ENCODE assay signal across 13 cellular contexts in the genomic region with DNA sequence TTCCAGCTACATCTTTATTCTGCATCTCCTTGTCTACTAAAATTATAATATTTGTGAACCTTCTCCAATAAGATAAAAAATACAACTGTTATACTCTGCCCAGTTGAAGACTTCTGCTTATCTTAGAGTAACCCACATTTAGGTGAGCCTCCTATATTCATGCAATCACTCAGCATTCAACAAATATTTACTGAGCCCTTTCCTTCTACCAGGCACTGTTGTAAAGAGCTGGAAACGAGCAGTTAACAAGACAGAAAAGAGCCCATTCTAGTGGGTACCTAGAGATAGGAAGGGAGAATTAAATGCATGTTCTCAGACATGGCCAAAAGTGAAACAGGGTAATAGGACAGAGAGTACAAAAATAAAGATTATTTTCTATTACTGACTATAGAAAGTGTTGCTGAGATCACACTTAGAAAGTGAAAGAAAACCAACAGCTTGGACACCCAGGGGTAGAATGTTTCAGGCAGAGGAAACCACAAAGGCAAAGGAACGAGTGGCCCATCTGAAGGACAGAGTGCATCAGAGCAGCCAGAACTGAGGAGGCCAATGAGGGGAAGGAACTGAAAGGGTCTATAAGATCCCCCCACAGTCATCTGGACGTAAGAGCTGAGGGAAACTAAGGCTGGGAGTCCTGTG. TPM values are rescaled to one million over a fixed set of nuclear protein-coding genes. Genes with fewer than 3 reads are reported as not detected.
DNase-seq lines count a peak whose midpoint lies in the region; ATAC-seq and FAIRE-seq lines count a peak whose summit lies in the region.
"Had no signal": no experiment of that assay in that cellular context is flagged by ENCODE, and none has a peak within 500 bp of the region (broad histone marks: within the 10 kb centered on the region; RNA-seq: fewer than 3 reads in every experiment).

No MANE protein-coding gene starts in this region.

- FAIRE-seq in small intestine (lab: Jason Lieb, UNC): no peak

- H3K4me1 Mint-ChIP-seq in activated T-cell treated with anti-CD3 and anti-CD28 coated beads, Interleukin-2, amount 50 U/mL, for 72 hours (ENCODE audit: low read depth): peaks cover 37% of the 10 kb centered on the region

- H3K4me1 ChIP-seq in small intestine (ENCODE audit: control insufficient read depth in 2 of 2, insufficient read depth in 1 of 2, low read depth in 1 of 2, low read length in 1 of 2): no peaks in the 10 kb centered on the region

- peaks cover 0 to 4% of the 10 kb centered on the region in 2 donors for H3K36me3 Mint-ChIP-seq in activated T-cell treated with anti-CD3 and anti-CD28 coated beads, Interleukin-2, amount 50 U/mL, for 72 hours (ENCODE audit: insufficient read depth in 2 of 2)

- no peaks in the 10 kb centered on the region for H3K36me3 ChIP-seq in small intestine (ENCODE audit: control insufficient read depth in 2 of 2, insufficient read depth in 2 of 2, low read length in 2 of 2)

- H3K9me3 Mint-ChIP-seq in activated T-cell treated with anti-CD3 and anti-CD28 coated beads, Interleukin-2, amount 50 U/mL, for 72 hours: peaks cover 0 to 5% of the 10 kb centered on the region in 2 donors

- no peaks in the 10 kb centered on the region for H3K27me3 Mint-ChIP-seq in activated T-cell treated with anti-CD3 and anti-CD28 coated beads, Interleukin-2, amount 50 U/mL, for 72 hours (ENCODE audit: low read depth)

- no peak for DNase-seq in activated T-cell treated with anti-CD3 and anti-CD28 coated beads, Interleukin-2, amount 50 U/mL, for 72 hours
- no peak for DNase-seq in activated T-cell treated with anti-CD3 and anti-CD28 coated beads for 4 hours
- DNase-seq in small intestine: peak; percentile 4
- DNase-seq in HPDE6-E6E7 (ENCODE audit: extremely low spot score): no peak
- DNase-seq in AG08395 (ENCODE audit: low spot score): no peak
- no peak for DNase-seq in islet precursor cell
- DNase-seq: ACHN, activated gamma-delta T cell treated with Interleukin-2 at 50 U/mL for 16 hours, NCI-H2107 had no signal

- ATAC-seq in activated T-cell treated with anti-CD3 and anti-CD28 coated beads, Interleukin-2, amount 50 U/mL, for 72 hours (replicated peaks in 1 of 2): no peak
- peak; percentile 96 for ATAC-seq in HG02678 (IDR thresholded peaks at IDR 0.05; ENCODE audit: unreplicated experiment)
- ATAC-seq in HG03571 (IDR thresholded peaks at IDR 0.05; ENCODE audit: unreplicated experiment): peak; percentile 95

- H3K27me3 ChIP-seq in small intestine (ENCODE audit: control insufficient read depth in 2 of 2, insufficient read depth in 2 of 2, low read length in 2 of 2): no peaks in the 10 kb centered on the region

- no peaks in the 10 kb centered on the region for H3K9me3 ChIP-seq in small intestine (ENCODE audit: control insufficient read depth, low read depth)

- peak overlapping the region; percentile 0 to 15 for H3K4me3 Mint-ChIP-seq in activated T-cell treated with anti-CD3 and anti-CD28 coated beads, Interleukin-2, amount 50 U/mL, for 72 hours

- H3K27ac Mint-ChIP-seq in activated T-cell treated with anti-CD3 and anti-CD28 coated beads, Interleukin-2, amount 50 U/mL, for 72 hours: no peak overlapping the region

- WGBS in small intestine, 3 donors: 32 to 47% (median 36%) methylated on average over 3 of the region's 3 CpGs

- no peak overlapping the region for H3K4me3 ChIP-seq in small intestine (ENCODE audit: low read depth in 1 of 2, low read length in 2 of 2)

- no peak overlapping the region for H3K27ac ChIP-seq in small intestine (ENCODE audit: low read depth in 1 of 2, low read length in 1 of 2)

RNA-seq across cellular contexts. Expression of a gene that starts 50.8 kb away (rescaled TPM):
- not detected for total RNA-seq in activated T-cell treated with anti-CD3 and anti-CD28 coated beads, Interleukin-2, amount 50 U/mL, for 72 hours
- polyA plus RNA-seq in small intestine: 10 to 100 TPM in 2 of 3 donors, 1 to 10 TPM in 1; 1.4 to 34.4 (median 18.1) TPM
- total RNA-seq: lower leg skin; T-helper 1 cell treated with Interleukin-12 subunit alpha and Interleukin-12 subunit beta and Interleukin-4 antibody, amounts not matched to agents 30 ng/mL and 1 ng/mL, for 36 hours had no signal

Comparison
In these comparisons a context has a peak if more than half of its experiments do, and no peak if none do; other contexts are left out.
1. ATAC-seq: peak in HG02678 (single experiment) and HG03571 (single experiment); none in activated T-cell treated with anti-CD3 and anti-CD28 coated beads, Interleukin-2, amount 50 U/mL, for 72 hours (0 of 2).